19 cellular contexts compared by ENCODE assay signal in genomic region chr4:183431614-183432013, GRCh38. TPM values are rescaled to one million over a fixed set of nuclear protein-coding genes. Genes with fewer than 3 reads are reported as not detected.
A peak's percentile ranks its signal among the peaks of the same experiment; 100 is the strongest.
DNase-seq lines count a peak whose midpoint lies in the region; TF ChIP-seq lines count a peak whose summit lies in the region.
"Had no signal": no experiment of that assay in that cellular context is flagged by ENCODE, and none has a peak within 500 bp of the region (broad histone marks: within the 10 kb centered on the region; RNA-seq: fewer than 3 reads in every experiment).

No MANE protein-coding gene starts in this region.

- H3K27ac ChIP-seq in right atrium auricular region: no peak overlapping the region

- H3K4me1 Mint-ChIP-seq in activated CD4-positive, alpha-beta memory T cell treated with anti-CD3 and anti-CD28 coated beads for 36 hours (ENCODE audit: low read depth): peaks cover 35% of the 10 kb centered on the region
- H3K4me1 Mint-ChIP-seq in activated CD4-positive, alpha-beta memory T cell treated with anti-CD3 and anti-CD28 coated beads, Interleukin-2, amount 10 ng/mL, durations not matched to agents 7 days and 5 days: peaks cover 29% of the 10 kb centered on the region
- peaks cover 18% of the 10 kb centered on the region for H3K4me1 Mint-ChIP-seq in type B pancreatic cell (ENCODE audit: unreplicated experiment)

- no peaks in the 10 kb centered on the region for H3K9me3 ChIP-seq in right atrium auricular region

- H3K9me3 Mint-ChIP-seq in activated CD4-positive, alpha-beta memory T cell treated with anti-CD3 and anti-CD28 coated beads for 36 hours: no peaks in the 10 kb centered on the region
- no peaks in the 10 kb centered on the region for H3K9me3 Mint-ChIP-seq in activated CD4-positive, alpha-beta memory T cell treated with anti-CD3 and anti-CD28 coated beads, Interleukin-2, amount 10 ng/mL, durations not matched to agents 7 days and 5 days
- no peaks in the 10 kb centered on the region for H3K9me3 Mint-ChIP-seq in type B pancreatic cell
- H3K9me3 Mint-ChIP-seq: CD8-positive, alpha-beta T cell had no signal

- intact Hi-C loops in activated CD4-positive, alpha-beta memory T cell treated with anti-CD3 and anti-CD28 coated beads for 36 hours (cut with micrococcal nuclease): loop anchor here (2.0 kb wide), 1 partner anchor 25 kb away; no protein-coding TSS in a partner anchor
- intact Hi-C loops in cardiac septum (cut with DNase I): no loop called here

- no peaks in the 10 kb centered on the region for H3K36me3 ChIP-seq in right atrium auricular region

- H3K4me3 Mint-ChIP-seq in activated CD4-positive, alpha-beta memory T cell treated with anti-CD3 and anti-CD28 coated beads for 36 hours: no peak overlapping the region
- H3K4me3 Mint-ChIP-seq in activated CD4-positive, alpha-beta memory T cell treated with anti-CD3 and anti-CD28 coated beads, Interleukin-2, amount 10 ng/mL, durations not matched to agents 7 days and 5 days: no peak overlapping the region
- H3K4me3 Mint-ChIP-seq in type B pancreatic cell: no peak overlapping the region

- POLR2A ChIA-PET in activated CD4-positive, alpha-beta memory T cell treated with anti-CD3 and anti-CD28 coated beads for 36 hours (lab: Charles Lee): interaction anchor here (1.4 kb wide), 1 partner anchor 12 kb away, joined by 10 read pairs; the partner anchor contains the start of gene CDKN2AIP
- POLR2A ChIA-PET in activated CD4-positive, alpha-beta memory T cell treated with anti-CD3 and anti-CD28 coated beads, Interleukin-2, amount 10 ng/mL, durations not matched to agents 7 days and 5 days (lab: Charles Lee): interaction anchor here (1.1 to 3.7 kb wide), 3 partner anchors 12 to 72 kb away, joined by 5 to 33 read pairs (median 5); partner anchors contain the start of gene CDKN2AIP

- H3K4me3 ChIP-seq in right atrium auricular region: no peak overlapping the region
- H3K4me3 ChIP-seq: GM12878 had no signal

- DNase-seq in activated CD4-positive, alpha-beta memory T cell treated with anti-CD3 and anti-CD28 coated beads for 36 hours: peak; percentile 7
- DNase-seq in activated CD4-positive, alpha-beta memory T cell treated with anti-CD3 and anti-CD28 coated beads, Interleukin-2, amount 10 ng/mL, durations not matched to agents 7 days and 5 days: no peak
- DNase-seq in right atrium auricular region (ENCODE audit: low spot score): peak; percentile 38
- no peak for DNase-seq in cardiac septum (ENCODE audit: low spot score)
- peak; percentile 16 for DNase-seq in islet precursor cell
- peak; percentile 45 for DNase-seq in type B pancreatic cell (ENCODE audit: extremely low spot score, unreplicated experiment)
- DNase-seq in GM19240 (ENCODE audit: insufficient read length, low spot score): no peak
- no peak for DNase-seq in NCI-H2196 treated with DMSO at 0.1 percent for 48 hours (lab: John Stamatoyannopoulos, UW; ENCODE audit: unreplicated experiment)
- DNase-seq: 8988T, DMS53, EL, GOT3, NCI-H1105, NCI-H2081 treated with DMSO at 0.1 percent for 48 hours, NCI-H510A, NCI-H748 treated with DMSO at 0.1 percent for 48 hours, SHP77 had no signal

- H3K27me3 Mint-ChIP-seq in activated CD4-positive, alpha-beta memory T cell treated with anti-CD3 and anti-CD28 coated beads for 36 hours: no peaks in the 10 kb centered on the region
- H3K27me3 Mint-ChIP-seq in activated CD4-positive, alpha-beta memory T cell treated with anti-CD3 and anti-CD28 coated beads, Interleukin-2, amount 10 ng/mL, durations not matched to agents 7 days and 5 days: no peaks in the 10 kb centered on the region
- no peaks in the 10 kb centered on the region for H3K27me3 Mint-ChIP-seq in type B pancreatic cell

- H3K27me3 ChIP-seq in right atrium auricular region: no peaks in the 10 kb centered on the region

- CTCF ChIA-PET in activated CD4-positive, alpha-beta memory T cell treated with anti-CD3 and anti-CD28 coated beads for 36 hours (lab: Charles Lee): interaction anchor here (1.2 to 2.1 kb wide), 2 partner anchors 10 to 25 kb away, joined by 5 to 9 read pairs; no protein-coding TSS in a partner anchor
- CTCF ChIA-PET in activated CD4-positive, alpha-beta memory T cell treated with anti-CD3 and anti-CD28 coated beads, Interleukin-2, amount 10 ng/mL, durations not matched to agents 7 days and 5 days (lab: Charles Lee): interaction anchor here (1.1 to 1.9 kb wide), 3 partner anchors 12 to 34 kb away, joined by 4 to 12 read pairs (median 10); partner anchors contain the start of gene CDKN2AIP

- H3K27ac Mint-ChIP-seq in activated CD4-positive, alpha-beta memory T cell treated with anti-CD3 and anti-CD28 coated beads for 36 hours: no peak overlapping the region
- H3K27ac Mint-ChIP-seq in activated CD4-positive, alpha-beta memory T cell treated with anti-CD3 and anti-CD28 coated beads, Interleukin-2, amount 10 ng/mL, durations not matched to agents 7 days and 5 days: no peak overlapping the region
- H3K27ac Mint-ChIP-seq in type B pancreatic cell: no peak overlapping the region

- TF ChIP-seq CTCF in right atrium auricular region (IDR thresholded peaks at IDR 0.05) (no peak), type B pancreatic cell (conservative IDR thresholded peaks at IDR 0.05) (no peak)

- no peaks in the 10 kb centered on the region for H3K4me1 ChIP-seq in right atrium auricular region

- no peaks in the 10 kb centered on the region for H3K36me3 Mint-ChIP-seq in activated CD4-positive, alpha-beta memory T cell treated with anti-CD3 and anti-CD28 coated beads for 36 hours
- no peaks in the 10 kb centered on the region for H3K36me3 Mint-ChIP-seq in activated CD4-positive, alpha-beta memory T cell treated with anti-CD3 and anti-CD28 coated beads, Interleukin-2, amount 10 ng/mL, durations not matched to agents 7 days and 5 days (ENCODE audit: low read depth)
- H3K36me3 Mint-ChIP-seq in type B pancreatic cell: no peaks in the 10 kb centered on the region
- H3K36me3 Mint-ChIP-seq: CD8-positive, alpha-beta T cell had no signal

RNA-seq across cellular contexts. Expression of gene CDKN2AIP, which starts 12.8 kb away (rescaled TPM):
- 10 to 100 TPM; 23.0 to 23.7 TPM for total RNA-seq in activated CD4-positive, alpha-beta memory T cell treated with anti-CD3 and anti-CD28 coated beads for 36 hours
- 10 to 100 TPM; 30.5 to 30.9 TPM for total RNA-seq in activated CD4-positive, alpha-beta memory T cell treated with anti-CD3 and anti-CD28 coated beads, Interleukin-2, amount 10 ng/mL, durations not matched to agents 7 days and 5 days
- total RNA-seq in right atrium auricular region (10 to 100 TPM in 1 of 2 donors, 1 to 10 TPM in 1; 9.7 to 11.1 TPM), cardiac septum (9.5 TPM), type B pancreatic cell (ENCODE audit: low replicate concordance) (29.7 and 57.5 TPM in 2 replicates)

Comparison
In these comparisons a context has a peak if more than half of its experiments do, and no peak if none do; other contexts are left out.
1. DNase-seq: peak in activated CD4-positive, alpha-beta memory T cell treated with anti-CD3 and anti-CD28 coated beads for 36 hours (single experiment), right atrium auricular region (single experiment), islet precursor cell (single experiment) and type B pancreatic cell (single experiment); none in activated CD4-positive, alpha-beta memory T cell treated with anti-CD3 and anti-CD28 coated beads, Interleukin-2, amount 10 ng/mL, durations not matched to agents 7 days and 5 days (single experiment), cardiac septum (single experiment), GM19240 (single experiment) and NCI-H2196 treated with DMSO at 0.1 percent for 48 hours (single experiment).